Comparison of ENCODE assay signal across 8 cellular contexts in genomic region chr2:85410584-85411404, GRCh38. TPM values are rescaled to one million over a fixed set of nuclear protein-coding genes. Genes with fewer than 3 reads are reported as not detected.
A peak's percentile ranks its signal among the peaks of the same experiment; 100 is the strongest.
DNase-seq lines count a peak whose midpoint lies in the region; ATAC-seq and TF ChIP-seq lines count a peak whose summit lies in the region.

No MANE protein-coding gene starts in this region.

- ATAC-seq in DND-41 (ENCODE audit: insufficient read depth, low read depth) (no peak), GM18870 (IDR thresholded peaks at IDR 0.05; ENCODE audit: unreplicated experiment) (no peak), sciatic nerve (no peak)

- H3K79me2 ChIP-seq in DND-41 (ENCODE audit: insufficient read depth, low read length) = peaks cover 74% of the 10 kb centered on the region
- H3K79me2 ChIP-seq in KMS-11 (ENCODE audit: insufficient read depth, low read depth) = no peaks in the 10 kb centered on the region
- H3K79me2 ChIP-seq in parathyroid adenoma = peaks cover 28% of the 10 kb centered on the region

- H3K9me3 ChIP-seq in DND-41 (ENCODE audit: insufficient read depth, low read length, severe bottlenecking) (no peaks in the 10 kb centered on the region), colonic mucosa (no peaks in the 10 kb centered on the region), parathyroid adenoma (ENCODE audit: control insufficient read depth, low read length) (no peaks in the 10 kb centered on the region)

- H4K20me1 ChIP-seq in DND-41 (ENCODE audit: insufficient read depth, low read length) (no peaks in the 10 kb centered on the region), KMS-11 (ENCODE audit: insufficient read depth) (no peaks in the 10 kb centered on the region)

- DNase-seq in DND-41 (peak; percentile 64), colonic mucosa (no peak), NCI-H345 (lab: John Stamatoyannopoulos, UW) (no peak), sciatic nerve (ENCODE audit: low spot score) (no peak), activated gamma-delta T cell treated with Interleukin-2 at 50 U/mL for 16 hours (no peak)

- no peaks in the 10 kb centered on the region for H3K27me3 ChIP-seq in DND-41 (ENCODE audit: insufficient read depth, low read length, poor library complexity)
- H3K27me3 ChIP-seq in KMS-11 (ENCODE audit: insufficient read depth, low read depth) = no peaks in the 10 kb centered on the region
- no peaks in the 10 kb centered on the region for H3K27me3 ChIP-seq in colonic mucosa
- no peaks in the 10 kb centered on the region for H3K27me3 ChIP-seq in parathyroid adenoma (ENCODE audit: control insufficient read depth, insufficient read depth, low read length)

- intact Hi-C loops in colonic mucosa (cut with DNase I) = no loop called here
- intact Hi-C loops in sciatic nerve (cut with DNase I) = no loop called here

- H3K4me2 ChIP-seq in DND-41 (ENCODE audit: insufficient read depth, low read length) (peak overlapping the region; percentile 66), KMS-11 (peak overlapping the region; percentile 93), parathyroid adenoma (ENCODE audit: low read length) (peak overlapping the region; percentile 70)

- H3K4me1 ChIP-seq in DND-41 (ENCODE audit: insufficient read depth, low read length) (peaks cover 82% of the 10 kb centered on the region), KMS-11 (ENCODE audit: low read depth, poor library complexity, severe bottlenecking) (peaks cover 57% of the 10 kb centered on the region), colonic mucosa (peaks cover 17% of the 10 kb centered on the region), parathyroid adenoma (peaks cover 74% of the 10 kb centered on the region)

- H2AFZ ChIP-seq in DND-41 (ENCODE audit: low read depth, low read length) (0 out of 2 replicates have a peak overlapping the region, but pooled peaks have one; percentile 18), KMS-11 (ENCODE audit: low read depth) (peak overlapping the region; percentile 2; the same call in 1 of the 2 replicates), parathyroid adenoma (peak overlapping the region; percentile 39)

- peak overlapping the region; percentile 96 for H3K27ac ChIP-seq in DND-41 (ENCODE audit: low read length)
- H3K27ac ChIP-seq in KMS-11 = no peak overlapping the region
- peak overlapping the region; percentile 87 for H3K27ac ChIP-seq in colonic mucosa
- peak overlapping the region; percentile 97 for H3K27ac ChIP-seq in parathyroid adenoma

- H3K36me3 ChIP-seq in DND-41 (ENCODE audit: insufficient read depth, low read length) (no peaks in the 10 kb centered on the region; the same call in 1 of the 2 replicates), KMS-11 (ENCODE audit: insufficient read depth) (no peaks in the 10 kb centered on the region), colonic mucosa (no peaks in the 10 kb centered on the region), parathyroid adenoma (ENCODE audit: control insufficient read depth, insufficient read depth, low read length) (no peaks in the 10 kb centered on the region)

- H3K4me3 ChIP-seq in DND-41 (ENCODE audit: low read depth in 1 of 2, low read length in 2 of 2) (peak overlapping the region in 1 of 2 experiments; percentile 58; a peak in 2 of 4 replicates), KMS-11 (IDR thresholded peaks at IDR 0.05; ENCODE audit: insufficient read depth, low read depth, low read length) (no peak overlapping the region), colonic mucosa (no peak overlapping the region), parathyroid adenoma (ENCODE audit: low read depth, low read length) (no peak overlapping the region)

- H3K9ac ChIP-seq in DND-41 (ENCODE audit: low read depth, low read length) (peak overlapping the region; percentile 59), KMS-11 (no peak overlapping the region), colonic mucosa (ENCODE audit: low read depth in 2 of 2, low read length in 2 of 2) (peak overlapping the region; percentile 32 to 87), parathyroid adenoma (no peak overlapping the region)

- TF ChIP-seq CTCF in DND-41 (IDR thresholded peaks at IDR 0.05; ENCODE audit: borderline replicate concordance, extremely low read depth, low read length, poor library complexity, severe bottlenecking) (no peak), KMS-11 (conservative IDR thresholded peaks at IDR 0.05; ENCODE audit: low read depth, low read length) (no peak), colonic mucosa (IDR thresholded peaks at IDR 0.05) (no peak), parathyroid adenoma (IDR thresholded peaks at IDR 0.05) (no peak)

RNA-seq across cellular contexts. Expression of gene CAPG, which starts 0.6 kb away (rescaled TPM):
- total RNA-seq in colonic mucosa (100 to 1,000 TPM; 102 to 105 TPM), sciatic nerve (60.7 TPM)

RNA-seq across cellular contexts. Expression of gene SH2D6, which starts 7.7 kb away (rescaled TPM):
- total RNA-seq in colonic mucosa (1 to 10 TPM; 1.6 to 9.2 TPM), sciatic nerve (0.40 TPM)

RNA-seq across cellular contexts. Expression of gene ELMOD3, which starts 56.2 kb away (rescaled TPM):
- total RNA-seq in colonic mucosa (10 to 100 TPM; 13.4 to 19.4 TPM), sciatic nerve (29.6 TPM)

RNA-seq across cellular contexts. Expression of gene RETSAT, which starts 56.5 kb away (rescaled TPM):
- total RNA-seq in colonic mucosa (100 to 1,000 TPM; 145 to 190 TPM), sciatic nerve (42.8 TPM)

Comparison
In these comparisons a context has a peak if more than half of its experiments do, and no peak if none do; other contexts are left out.
1. H3K9ac ChIP-seq: peak in DND-41 (single experiment) and colonic mucosa (2 of 2); none in KMS-11 (single experiment) and parathyroid adenoma (single experiment).
2. Peak in every context shown above with its lines, with median percentiles within 50 percentile points of each other: H2AFZ ChIP-seq and H3K4me2 ChIP-seq.